ENCODE assay signal across 12 cellular contexts in the genomic region with DNA sequence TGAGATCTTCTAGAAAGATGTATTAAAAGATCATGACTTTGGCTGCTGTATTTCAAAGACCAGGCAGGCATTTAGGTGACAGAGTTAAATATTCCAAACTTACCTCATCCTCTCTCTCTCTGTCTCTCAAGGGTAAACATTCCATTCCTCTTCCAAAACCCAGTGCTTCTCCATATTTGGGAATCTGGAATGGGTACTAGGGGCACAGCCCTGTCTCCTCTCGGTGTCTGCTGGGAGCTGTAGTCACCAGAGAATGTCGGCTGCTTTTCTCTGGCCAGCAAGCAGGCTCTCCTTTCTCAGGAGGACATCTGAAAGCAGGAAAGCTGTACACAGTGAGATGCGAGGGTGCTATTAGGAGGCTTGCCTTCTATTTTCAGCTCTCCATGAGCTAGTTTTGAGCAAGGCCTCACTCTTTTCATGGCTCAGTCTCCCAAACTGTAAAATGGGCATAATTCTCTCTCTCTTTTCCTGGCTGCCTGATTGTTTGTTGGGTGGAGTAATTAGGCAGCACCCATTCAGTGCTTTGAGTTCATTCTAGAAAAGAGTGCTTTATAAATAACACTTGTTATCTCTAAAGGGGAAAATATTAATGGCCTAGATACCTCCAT. TPM values are rescaled to one million over a fixed set of nuclear protein-coding genes. Genes with fewer than 3 reads are reported as not detected.
DNase-seq lines count a peak whose midpoint lies in the region; ATAC-seq, FAIRE-seq and TF ChIP-seq lines count a peak whose summit lies in the region.
"Had no signal": no experiment of that assay in that cellular context is flagged by ENCODE, and none has a peak within 500 bp of the region (broad histone marks: within the 10 kb centered on the region; RNA-seq: fewer than 3 reads in every experiment).

No MANE protein-coding gene starts in this region.

- H3K9me3 Mint-ChIP-seq in neural progenitor cell = no peaks in the 10 kb centered on the region
- no peaks in the 10 kb centered on the region for H3K9me3 Mint-ChIP-seq in activated CD4-positive, alpha-beta memory T cell treated with anti-CD3 and anti-CD28 coated beads for 36 hours
- H3K9me3 Mint-ChIP-seq: nephron had no signal

- CTCF ChIA-PET in A549 (lab: Yijun Ruan, JAX) = interaction anchor here (0.7 to 1.4 kb wide), 3 partner anchors 8 to 67 kb away, joined by 3 to 5 read pairs (median 4); partner anchors contain the start of gene MICAL3
- CTCF ChIA-PET in activated CD4-positive, alpha-beta memory T cell treated with anti-CD3 and anti-CD28 coated beads for 36 hours (lab: Charles Lee) = no interaction called here

- H3K9ac ChIP-seq in neural progenitor cell = no peak overlapping the region

- TF ChIP-seq POLR2A in A549 (IDR thresholded peaks at IDR 0.05; ENCODE audit: low read length) = no peak

- H3K27me3 Mint-ChIP-seq in neural progenitor cell (ENCODE audit: insufficient read depth, low read depth) = peaks cover 14% of the 10 kb centered on the region
- H3K27me3 Mint-ChIP-seq in activated CD4-positive, alpha-beta memory T cell treated with anti-CD3 and anti-CD28 coated beads for 36 hours = peaks cover 31% of the 10 kb centered on the region

- no peak for TF ChIP-seq RAD21 in A549 (conservative IDR thresholded peaks at IDR 0.05 in 1 of 2, IDR thresholded peaks at IDR 0.05 in 1 of 2)

- H3F3A ChIP-seq in neural progenitor cell (ENCODE audit: low read depth) = no peaks in the 10 kb centered on the region

- peaks cover 20% of the 10 kb centered on the region for H3K4me1 ChIP-seq in A549
- no peaks in the 10 kb centered on the region for H3K4me1 ChIP-seq in neural progenitor cell

- H3K27ac Mint-ChIP-seq in neural progenitor cell = no peak overlapping the region
- no peak overlapping the region for H3K27ac Mint-ChIP-seq in activated CD4-positive, alpha-beta memory T cell treated with anti-CD3 and anti-CD28 coated beads for 36 hours

- H3K9me3 ChIP-seq in A549 (no peaks in the 10 kb centered on the region), neural progenitor cell (ENCODE audit: low read depth) (no peaks in the 10 kb centered on the region)

- DNase-seq in A549 (ENCODE audit: low read depth in 1 of 2, low spot score in 1 of 2) (no peak), RPMI7951 (ENCODE audit: low read depth) (peak; percentile 30), fibroblast of the aortic adventitia (ENCODE audit: low read depth) (peak; percentile 46), neural progenitor cell (ENCODE audit: low spot score) (no peak), NCI-H2227 (lab: John Stamatoyannopoulos, UW; ENCODE audit: unreplicated experiment) (no peak), GM19240 (ENCODE audit: insufficient read length, low spot score) (no peak), CD1c-positive myeloid dendritic cell (ENCODE audit: extremely low spot score) (no peak)
- DNase-seq in activated CD4-positive, alpha-beta memory T cell treated with anti-CD3 and anti-CD28 coated beads for 36 hours = no peak
- DNase-seq: DND-41; NCI-H187 treated with DMSO at 0.1 percent for 48 hours; stimulated activated naive CD4-positive, alpha-beta T cell treated with Interleukin-2 at 50 U/mL for 16 hours had no signal

- FAIRE-seq in A549 (lab: Jason Lieb, UNC) = no peak

- no peak; a peak in 1 of 6 replicates for ATAC-seq in A549

- no peaks in the 10 kb centered on the region for H3K79me2 ChIP-seq in neural progenitor cell (ENCODE audit: low read depth)

- WGBS in A549 (ENCODE audit: missing lambda C conversion rate) = 43% methylated on average over 3 of the region's 3 CpGs

- TF ChIP-seq EP300 in A549 (IDR thresholded peaks at IDR 0.05) = no peak

- H3K4me2 ChIP-seq in A549 (no peak overlapping the region), neural progenitor cell (no peak overlapping the region)

- peak overlapping the region; percentile 42 to 58; a peak in 5 of 6 replicates for H3K27ac ChIP-seq in A549
- H3K27ac ChIP-seq in neural progenitor cell = no peak overlapping the region

- H3K4me3 Mint-ChIP-seq in neural progenitor cell = no peak overlapping the region
- no peak overlapping the region for H3K4me3 Mint-ChIP-seq in activated CD4-positive, alpha-beta memory T cell treated with anti-CD3 and anti-CD28 coated beads for 36 hours
- H3K4me3 Mint-ChIP-seq: nephron had no signal

- intact Hi-C loops in activated CD4-positive, alpha-beta memory T cell treated with anti-CD3 and anti-CD28 coated beads for 36 hours (cut with micrococcal nuclease) = no loop called here

- no peak overlapping the region for H3K4me3 ChIP-seq in A549
- H3K4me3 ChIP-seq in fibroblast of the aortic adventitia (ENCODE audit: low read depth, low read length) = no peak overlapping the region
- H3K4me3 ChIP-seq in neural progenitor cell = no peak overlapping the region

- H3K36me3 Mint-ChIP-seq in neural progenitor cell = no peaks in the 10 kb centered on the region
- no peaks in the 10 kb centered on the region for H3K36me3 Mint-ChIP-seq in activated CD4-positive, alpha-beta memory T cell treated with anti-CD3 and anti-CD28 coated beads for 36 hours

- no peaks in the 10 kb centered on the region for H4K20me1 ChIP-seq in neural progenitor cell (ENCODE audit: low read depth)

- H2AFZ ChIP-seq in neural progenitor cell (replicated peaks) = peak overlapping the region; percentile 71

- POLR2A ChIA-PET in A549 (lab: Yijun Ruan, JAX) = no interaction called here
- POLR2A ChIA-PET in activated CD4-positive, alpha-beta memory T cell treated with anti-CD3 and anti-CD28 coated beads for 36 hours (lab: Charles Lee) = no interaction called here

- no peaks in the 10 kb centered on the region for H3K27me3 ChIP-seq in neural progenitor cell

- peaks cover 4% of the 10 kb centered on the region for H3K4me1 Mint-ChIP-seq in neural progenitor cell
- no peaks in the 10 kb centered on the region for H3K4me1 Mint-ChIP-seq in activated CD4-positive, alpha-beta memory T cell treated with anti-CD3 and anti-CD28 coated beads for 36 hours (ENCODE audit: low read depth)

- no peaks in the 10 kb centered on the region for H3K36me3 ChIP-seq in neural progenitor cell

- TF ChIP-seq CTCF in A549 (IDR thresholded peaks at IDR 0.05) = no peak
- TF ChIP-seq CTCF in fibroblast of the aortic adventitia (IDR thresholded peaks at IDR 0.05; ENCODE audit: insufficient read depth, low read length) = no peak
- no peak for TF ChIP-seq CTCF in neural progenitor cell (IDR thresholded peaks at IDR 0.05)

TF ChIP-seq in A549, 52 proteins besides CTCF, POLR2A, EP300 and RAD21 (continues in another document):
- TF ChIP-seq RARB (CRISPR knock-in tag; IDR thresholded peaks at IDR 0.05) (no peak), RFX5 (IDR thresholded peaks at IDR 0.05) (no peak), JUNB (IDR thresholded peaks at IDR 0.05) (no peak), HES2 (IDR thresholded peaks at IDR 0.05) (no peak), JUN (IDR thresholded peaks at IDR 0.05) (no peak)
- TF ChIP-seq, protein P1, sequence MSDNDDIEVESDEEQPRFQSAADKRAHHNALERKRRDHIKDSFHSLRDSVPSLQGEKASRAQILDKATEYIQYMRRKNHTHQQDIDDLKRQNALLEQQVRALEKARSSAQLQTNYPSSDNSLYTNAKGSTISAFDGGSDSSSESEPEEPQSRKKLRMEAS (IDR thresholded peaks at IDR 0.05) = no peak

RNA-seq across cellular contexts. Expression of gene PEX26, which starts 9.3 kb away (rescaled TPM):
- polyA plus RNA-seq in A549 (2011; rRNA removed) = 12.4 and 15.3 TPM in 2 replicates
- 6.8 and 11.5 TPM in 2 replicates for polyA plus RNA-seq in A549 (2012; cell fraction: cytosol; rRNA removed)
- polyA plus RNA-seq in A549 (2012; cell fraction: nucleus; rRNA removed) = 8.3 and 9.9 TPM in 2 replicates
- polyA plus RNA-seq in A549 (2017; fragmentation: RNase III; extraction: RNeasy Plus Mini Kit Qiagen cat#74134 plus additional on column Dnase treatment) = 10.8 to 12.7 TPM (median 11.8 TPM) in 3 replicates
- 23.8 and 24.1 TPM in 2 replicates for polyA minus RNA-seq in A549 (2011; rRNA and poly(A)+ RNA removed)
- total RNA-seq in RPMI7951 (2014; rRNA removed; shearing (Covaris generic)) = 10.2 and 11.5 TPM in 2 replicates
- total RNA-seq in fibroblast of the aortic adventitia (ENCODE audit: low replicate concordance) = 26.1 and 41.7 TPM in 2 replicates
- total RNA-seq in neural progenitor cell (ENCODE audit: low replicate concordance) = 22.9 and 36.6 TPM in 2 replicates
- total RNA-seq in activated CD4-positive, alpha-beta memory T cell treated with anti-CD3 and anti-CD28 coated beads for 36 hours = 10 to 100 TPM; 56.3 to 56.8 TPM

RNA-seq across cellular contexts. Expression of gene TUBA8, which starts 42.1 kb away (rescaled TPM):
- polyA plus RNA-seq in A549 (2011; rRNA removed) (0.66 and 0.90 TPM in 2 replicates), A549 (2017; fragmentation: RNase III; extraction: RNeasy Plus Mini Kit Qiagen cat#74134 plus additional on column Dnase treatment) (0.13 to 0.41 TPM in 2 of 3 replicates, not detected in the other)
- polyA plus RNA-seq in A549 (2012; cell fraction: cytosol; rRNA removed) = 1.1 TPM in 2 replicates
- polyA plus RNA-seq in A549 (2012; cell fraction: nucleus; rRNA removed) = 3.5 and 3.8 TPM in 2 replicates
- 1.2 and 1.5 TPM in 2 replicates for polyA minus RNA-seq in A549 (2011; rRNA and poly(A)+ RNA removed)
- total RNA-seq in RPMI7951 (2014; rRNA removed; shearing (Covaris generic)) = 0.39 and 0.48 TPM in 2 replicates
- total RNA-seq in fibroblast of the aortic adventitia (ENCODE audit: low replicate concordance) (0.72 TPM in 1 of 2 replicates, not detected in the other), neural progenitor cell (ENCODE audit: low replicate concordance) (0.09 and 0.39 TPM in 2 replicates)
- total RNA-seq in activated CD4-positive, alpha-beta memory T cell treated with anti-CD3 and anti-CD28 coated beads for 36 hours = 1 to 10 TPM; 3.3 to 4.3 TPM

RNA-seq across cellular contexts. Expression of gene MICAL3, which starts 44.1 kb away (rescaled TPM):
- polyA plus RNA-seq in A549 (2011; rRNA removed) (18.7 and 20.5 TPM in 2 replicates), A549 (2017; fragmentation: RNase III; extraction: RNeasy Plus Mini Kit Qiagen cat#74134 plus additional on column Dnase treatment) (30.1 to 35.1 TPM (median 30.3 TPM) in 3 replicates)
- polyA plus RNA-seq in A549 (2012; cell fraction: cytosol; rRNA removed) = 13.3 and 17.7 TPM in 2 replicates
- polyA plus RNA-seq in A549 (2012; cell fraction: nucleus; rRNA removed) = 74.0 and 74.6 TPM in 2 replicates
- 28.0 and 34.1 TPM in 2 replicates for polyA minus RNA-seq in A549 (2011; rRNA and poly(A)+ RNA removed)
- 16.0 and 17.0 TPM in 2 replicates for total RNA-seq in RPMI7951 (2014; rRNA removed; shearing (Covaris generic))
- total RNA-seq in fibroblast of the aortic adventitia (ENCODE audit: low replicate concordance) (18.8 and 20.5 TPM in 2 replicates), neural progenitor cell (ENCODE audit: low replicate concordance) (32.7 and 33.6 TPM in 2 replicates)
- 10 to 100 TPM; 29.7 to 37.2 TPM for total RNA-seq in activated CD4-positive, alpha-beta memory T cell treated with anti-CD3 and anti-CD28 coated beads for 36 hours

Comparison
In these comparisons a context has a peak if more than half of its experiments do, and no peak if none do; other contexts are left out.
1. DNase-seq: peak in RPMI7951 (single experiment) and fibroblast of the aortic adventitia (single experiment); none in A549 (0 of 2), neural progenitor cell (single experiment), NCI-H2227 (single experiment), GM19240 (single experiment), CD1c-positive myeloid dendritic cell (single experiment) and activated CD4-positive, alpha-beta memory T cell treated with anti-CD3 and anti-CD28 coated beads for 36 hours (single experiment).